Comparison of ENCODE assay signal across 1 cellular context in genomic region chr21:42405064-42406059, GRCh38.
TF ChIP-seq lines count a peak whose summit lies in the region.

No MANE protein-coding gene starts in this region.

TF ChIP-seq in K562, 482 proteins besides CTCF, POLR2A, EP300 and RAD21:
- TF ChIP-seq BCOR (IDR thresholded peaks at IDR 0.05) (no peak), ZNF280B (CRISPR knock-in tag; IDR thresholded peaks at IDR 0.05) (no peak), DACH1 (IDR thresholded peaks at IDR 0.05; ENCODE audit: partially characterized antibody) (no peak), MNT (conservative IDR thresholded peaks at IDR 0.05) (0 out of 4 replicates have a peak, but pooled peaks of 1 of the 2 experiments have one; percentile 4)
